In the genomic region with DNA sequence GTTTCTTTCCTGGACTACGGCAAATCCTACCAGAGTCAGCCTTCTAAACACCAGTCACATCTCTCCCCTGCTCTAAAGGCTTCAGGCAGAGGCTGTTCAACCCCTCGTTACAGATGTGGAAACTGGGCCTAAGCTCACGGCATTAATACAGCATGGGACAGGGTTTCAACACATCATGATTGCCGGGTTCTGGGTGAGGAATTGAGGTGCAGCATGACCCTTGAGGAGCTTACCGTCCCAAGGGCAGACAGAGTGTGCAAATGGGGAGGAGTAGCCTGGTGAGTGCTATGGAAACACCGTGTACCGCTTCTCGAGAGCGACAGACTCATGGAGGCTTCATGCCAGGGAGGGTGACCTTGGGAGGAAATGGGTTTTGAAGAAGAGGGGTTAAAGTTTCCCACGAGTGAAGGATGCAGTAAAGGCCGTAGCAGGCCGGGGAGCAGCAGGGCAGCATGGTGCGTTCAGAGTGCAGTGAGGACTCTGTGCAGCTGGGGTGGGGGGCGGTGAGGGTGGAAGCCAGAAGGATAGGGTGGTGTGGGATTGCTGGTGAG, we compare ENCODE assay signal across 15 cellular contexts. TPM values are rescaled to one million over a fixed set of nuclear protein-coding genes. Genes with fewer than 3 reads are reported as not detected.
DNase-seq lines count a peak whose midpoint lies in the region; ATAC-seq and TF ChIP-seq lines count a peak whose summit lies in the region.
"Had no signal": no experiment of that assay in that cellular context is flagged by ENCODE, and none has a peak within 500 bp of the region (broad histone marks: within the 10 kb centered on the region; RNA-seq: fewer than 3 reads in every experiment).

No MANE protein-coding gene starts in this region.

- peak; percentile 22 for ATAC-seq in Right ventricle myocardium superior (ENCODE audit: poor library complexity)
- no peak for ATAC-seq in GM21737 (IDR thresholded peaks at IDR 0.05; ENCODE audit: unreplicated experiment)
- no peak for ATAC-seq in GM19397 (IDR thresholded peaks at IDR 0.05; ENCODE audit: unreplicated experiment)
- ATAC-seq: naive thymus-derived CD8-positive, alpha-beta T cell had no signal

- intact Hi-C loops in Right ventricle myocardium superior (cut with DNase I) (no loop called here), tibial artery (cut with DNase I; ENCODE audit: low total_unique reads) (no loop called here)

- no peaks in the 10 kb centered on the region for H3K36me3 ChIP-seq in SJCRH30
- H3K36me3 ChIP-seq in neuronal stem cell (replicated peaks in 1 of 2; ENCODE audit: control insufficient read depth in 2 of 2, insufficient read depth in 2 of 2, low read length in 2 of 2): peaks cover 2 to 3% of the 10 kb centered on the region in 2 donors
- H3K36me3 ChIP-seq in tibial artery: no peaks in the 10 kb centered on the region

- H3K14ac ChIP-seq in neuronal stem cell (ENCODE audit: low read length): no peak overlapping the region

- no peak overlapping the region for H2BK120ac ChIP-seq in neuronal stem cell (ENCODE audit: low read depth, low read length)

- no peak overlapping the region for H3K18ac ChIP-seq in neuronal stem cell (ENCODE audit: low read length)

- no peak for TF ChIP-seq CTCF in tibial artery (IDR thresholded peaks at IDR 0.05)

- no peak overlapping the region for H3K4me2 ChIP-seq in neuronal stem cell (ENCODE audit: insufficient read depth, low read length, poor library complexity, severe bottlenecking)
- H3K4me2 ChIP-seq: KMS-11 had no signal

- DNase-seq in SJCRH30: peak; percentile 31 to 40
- DNase-seq in Right ventricle myocardium superior: no peak
- DNase-seq in neuronal stem cell (ENCODE audit: low spot score): no peak
- DNase-seq in tibial artery: no peak
- no peak for DNase-seq in HT-29 (ENCODE audit: low spot score)
- DNase-seq in activated CD4-positive, alpha-beta T cell treated with anti-CD3 and anti-CD28 coated beads, Interleukin-2, amount 50 U/mL, for 48 hours: no peak
- DNase-seq: activated naive CD8-positive, alpha-beta T cell treated with anti-CD3 and anti-CD28 coated beads, Interleukin-2, amount 10 ng/mL, durations not matched to agents 7 days and 5 days; immature natural killer cell; naive thymus-derived CD8-positive, alpha-beta T cell; NCI-H1694 treated with DMSO at 0.1 percent for 48 hours; SIG-M5 had no signal

- no peak overlapping the region for H3K23ac ChIP-seq in neuronal stem cell (ENCODE audit: low read depth, low read length, poor library complexity)

- peak overlapping the region; percentile 45 for H4K91ac ChIP-seq in neuronal stem cell (ENCODE audit: low read depth, low read length, poor library complexity)

- no CpG with 5 or more reads among the region's 14 CpGs for WGBS in neuronal stem cell (ENCODE audit: extremely low coverage in 2 of 2, insufficient read length in 2 of 2, insufficient replicate concordance in 1 of 2), 2 donors

- H2AK5ac ChIP-seq in neuronal stem cell (ENCODE audit: low read depth, low read length): peak overlapping the region; percentile 47

- H3K9me3 ChIP-seq in SJCRH30 (replicated peaks) (no peaks in the 10 kb centered on the region), neuronal stem cell (replicated peaks in 1 of 2; ENCODE audit: control insufficient read depth in 2 of 2, insufficient read depth in 1 of 2, low read depth in 1 of 2, low read length in 2 of 2) (no peaks in the 10 kb centered on the region), tibial artery (no peaks in the 10 kb centered on the region)

- peak overlapping the region; percentile 98 for H3K27ac ChIP-seq in SJCRH30
- no peak overlapping the region for H3K27ac ChIP-seq in neuronal stem cell (replicated peaks; ENCODE audit: low read length)
- H3K27ac ChIP-seq in tibial artery: peak overlapping the region; percentile 68 to 80
- H3K27ac ChIP-seq: C4-2B, KMS-11 had no signal

- no peak overlapping the region for H2AFZ ChIP-seq in neuronal stem cell (ENCODE audit: low read length)

- no peak overlapping the region for H4K8ac ChIP-seq in neuronal stem cell (ENCODE audit: low read depth, low read length)

- H3K9ac ChIP-seq in neuronal stem cell (ENCODE audit: low read depth, low read length, poor library complexity): no peak overlapping the region
- H3K9ac ChIP-seq: KMS-11 had no signal

- peaks cover 76% of the 10 kb centered on the region for H3K4me1 ChIP-seq in SJCRH30
- H3K4me1 ChIP-seq in neuronal stem cell (ENCODE audit: control insufficient read depth in 2 of 2, insufficient read depth in 1 of 2, low read depth in 1 of 2, low read length in 2 of 2): peaks cover 3 to 15% of the 10 kb centered on the region in 2 donors
- H3K4me1 ChIP-seq in tibial artery: peaks cover 0 to 37% (median 31%) of the 10 kb centered on the region in 4 donors

- H3K4me3 ChIP-seq in SJCRH30: no peak overlapping the region
- H3K4me3 ChIP-seq in neuronal stem cell (ENCODE audit: low read length in 2 of 2): no peak overlapping the region
- peak overlapping the region; percentile 32 to 39 for H3K4me3 ChIP-seq in tibial artery

- peak overlapping the region; percentile 59 for H2BK5ac ChIP-seq in neuronal stem cell (ENCODE audit: low read length)

- no peak overlapping the region for H2BK12ac ChIP-seq in neuronal stem cell (ENCODE audit: low read length)

- H3K79me1 ChIP-seq in neuronal stem cell (ENCODE audit: low read depth, low read length): no peaks in the 10 kb centered on the region

- H3K27me3 ChIP-seq in SJCRH30: no peaks in the 10 kb centered on the region
- H3K27me3 ChIP-seq in neuronal stem cell (ENCODE audit: control insufficient read depth in 3 of 3, insufficient read depth in 3 of 3, low read depth in 1 of 3, low read length in 3 of 3): no peaks in the 10 kb centered on the region
- H3K27me3 ChIP-seq in tibial artery: no peaks in the 10 kb centered on the region

- H3K4ac ChIP-seq in neuronal stem cell (ENCODE audit: low read length): no peak overlapping the region

- H2BK15ac ChIP-seq in neuronal stem cell (ENCODE audit: low read length): no peak overlapping the region

RNA-seq across cellular contexts. Expression of gene TGOLN2, which starts 51.1 kb away (rescaled TPM):
- total RNA-seq in SJCRH30 (2014; rRNA removed; shearing (Covaris generic)): 73.5 and 80.3 TPM in 2 replicates
- 59.9 TPM for total RNA-seq in Right ventricle myocardium superior
- 24.7 TPM for polyA plus RNA-seq in neuronal stem cell (2013, experiment 1 of 2)
- 25.4 TPM for polyA plus RNA-seq in neuronal stem cell (2013, experiment 2 of 2)
- total RNA-seq in HT-29 (2014; rRNA removed; shearing (Covaris generic)): 121 and 133 TPM in 2 replicates

Comparison
In these comparisons a context has a peak if more than half of its experiments do, and no peak if none do; other contexts are left out.
1. DNase-seq: peak in SJCRH30 (2 of 2); none in Right ventricle myocardium superior (single experiment), neuronal stem cell (single experiment), tibial artery (0 of 2), HT-29 (single experiment) and activated CD4-positive, alpha-beta T cell treated with anti-CD3 and anti-CD28 coated beads, Interleukin-2, amount 50 U/mL, for 48 hours (0 of 2).
2. H3K4me3 ChIP-seq: peak in tibial artery (2 of 2); none in SJCRH30 (single experiment) and neuronal stem cell (0 of 2).